Comparison of ENCODE assay signal across 8 cellular contexts in the genomic region with DNA sequence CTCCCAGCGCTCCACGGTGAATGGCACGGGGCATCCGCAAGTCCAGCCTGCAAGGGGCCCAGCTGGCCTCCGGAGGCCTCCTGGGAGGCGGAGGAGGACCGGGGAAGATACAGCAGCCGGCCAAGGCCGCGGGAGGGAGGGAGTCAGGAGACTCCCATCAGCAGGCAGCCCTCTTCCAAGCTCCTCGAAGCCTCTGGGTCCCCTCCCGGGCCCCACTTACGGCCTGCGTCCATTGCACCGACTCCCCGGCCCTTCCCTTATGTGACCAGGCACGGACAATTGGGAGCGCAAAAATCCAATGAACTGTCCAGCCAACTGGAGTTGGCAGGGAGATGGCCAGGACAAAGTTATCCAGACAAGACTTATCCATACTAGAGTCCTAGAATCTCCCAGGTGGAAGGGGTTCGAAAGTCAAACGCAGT. TPM values are rescaled to one million over a fixed set of nuclear protein-coding genes. Genes with fewer than 3 reads are reported as not detected.
DNase-seq lines count a peak whose midpoint lies in the region; ATAC-seq and TF ChIP-seq lines count a peak whose summit lies in the region.

No MANE protein-coding gene starts in this region.

- H2BK12ac ChIP-seq in trophoblast cell (ENCODE audit: low read length), result no peak overlapping the region

- peak overlapping the region; percentile 69 for H2AK5ac ChIP-seq in trophoblast cell (ENCODE audit: low read length)

- H3K4ac ChIP-seq in trophoblast cell (ENCODE audit: low read depth, low read length), result peak overlapping the region; percentile 84

- H3K4me1 ChIP-seq in cardiac muscle cell (ENCODE audit: low read depth) (peaks cover 17% of the 10 kb centered on the region), trophoblast cell (ENCODE audit: control insufficient read depth in 1 of 2, insufficient read depth in 2 of 2, low read length in 2 of 2) (peaks cover 23 to 24% of the 10 kb centered on the region in 2 experiments)

- H3K14ac ChIP-seq in trophoblast cell (ENCODE audit: low read length), result peak overlapping the region; percentile 86

- H2AFZ ChIP-seq in trophoblast cell (ENCODE audit: insufficient read depth, low read length, poor library complexity), result peak overlapping the region; percentile 30

- H3K9ac ChIP-seq in trophoblast cell (ENCODE audit: low read length), result peak overlapping the region; percentile 84

- H3K9me3 ChIP-seq in WERI-Rb-1 (ENCODE audit: severe bottlenecking) (no peaks in the 10 kb centered on the region), cardiac muscle cell (ENCODE audit: low read depth) (no peaks in the 10 kb centered on the region), trophoblast cell (ENCODE audit: insufficient read depth, low read depth, low read length) (no peaks in the 10 kb centered on the region)

- TF ChIP-seq CTCF in GM12875 (IDR thresholded peaks at IDR 0.05; ENCODE audit: borderline replicate concordance, insufficient read depth, low read depth, low read length), result no peak
- no peak for TF ChIP-seq CTCF in WERI-Rb-1 (IDR thresholded peaks at IDR 0.05; ENCODE audit: low read depth, low read length)
- no peak for TF ChIP-seq CTCF in cardiac muscle cell (IDR thresholded peaks at IDR 0.05; ENCODE audit: low read depth, low read length)

- peak overlapping the region; percentile 87 for H3K18ac ChIP-seq in trophoblast cell (ENCODE audit: low read length)

- in situ Hi-C loops in G401 (cut with HindIII; ENCODE audit: low sequenced_read_pairs), result no loop called here

- H3K4me3 ChIP-seq in GM12875 (ENCODE audit: low read depth, low read length), result peak overlapping the region; percentile 56
- peak overlapping the region; percentile 85 for H3K4me3 ChIP-seq in WERI-Rb-1 (ENCODE audit: low read depth, low read length)
- peak overlapping the region; percentile 54 for H3K4me3 ChIP-seq in cardiac muscle cell
- peak overlapping the region; percentile 92 for H3K4me3 ChIP-seq in trophoblast cell (ENCODE audit: low read depth, low read length)

- H3K79me2 ChIP-seq in trophoblast cell (ENCODE audit: control insufficient read depth, insufficient read depth, low read length, poor library complexity), result peaks cover 15% of the 10 kb centered on the region

- H3K23ac ChIP-seq in trophoblast cell (ENCODE audit: low read length), result no peak overlapping the region

- WGBS in trophoblast cell (ENCODE audit: extremely low coverage, insufficient coverage, insufficient read length), result no CpG with 5 or more reads among the region's 20 CpGs

- H2BK120ac ChIP-seq in trophoblast cell (ENCODE audit: insufficient read depth, low read length, poor library complexity), result peak overlapping the region; percentile 56

- H3K27ac ChIP-seq in WERI-Rb-1 (peak overlapping the region; percentile 70), cardiac muscle cell (peak overlapping the region; percentile 81), trophoblast cell (ENCODE audit: low read depth, low read length) (peak overlapping the region; percentile 63)

- H3K4me2 ChIP-seq in trophoblast cell (ENCODE audit: low read length), result peak overlapping the region; percentile 65

- peak overlapping the region; percentile 90 for H4K91ac ChIP-seq in trophoblast cell (ENCODE audit: low read depth, low read length)

- no peak for ATAC-seq in GM18858 (IDR thresholded peaks at IDR 0.05; ENCODE audit: unreplicated experiment)
- ATAC-seq in HG03439 (IDR thresholded peaks at IDR 0.05; ENCODE audit: unreplicated experiment), result no peak

- peak; percentile 45 for DNase-seq in WERI-Rb-1
- peak; percentile 29 to 67 for DNase-seq in cardiac muscle cell (ENCODE audit: low read depth in 1 of 2, low spot score in 1 of 2)
- no peak for DNase-seq in trophoblast cell
- no peak for DNase-seq in G401 (ENCODE audit: low spot score)
- DNase-seq in NCI-H1417 treated with DMSO at 0.1 percent for 48 hours (lab: John Stamatoyannopoulos, UW), result no peak

- peaks cover 26% of the 10 kb centered on the region for H3K36me3 ChIP-seq in WERI-Rb-1
- H3K36me3 ChIP-seq in cardiac muscle cell, result no peaks in the 10 kb centered on the region
- H3K36me3 ChIP-seq in trophoblast cell (ENCODE audit: control insufficient read depth in 1 of 2, insufficient read depth in 2 of 2, low read length in 2 of 2), result peaks cover 34 to 36% of the 10 kb centered on the region in 2 experiments

- peaks cover 15% of the 10 kb centered on the region for H3K79me1 ChIP-seq in trophoblast cell (ENCODE audit: low read length)

- peak overlapping the region; percentile 71 for H4K12ac ChIP-seq in trophoblast cell (ENCODE audit: low read depth, low read length)

- peak overlapping the region; percentile 61 for H2BK5ac ChIP-seq in trophoblast cell (ENCODE audit: low read depth, low read length, poor library complexity)

- peak overlapping the region; percentile 54 for H4K8ac ChIP-seq in trophoblast cell (ENCODE audit: low read depth, low read length)

- H3K27me3 ChIP-seq in WERI-Rb-1 (ENCODE audit: insufficient read depth, low read depth, severe bottlenecking) (no peaks in the 10 kb centered on the region), cardiac muscle cell (no peaks in the 10 kb centered on the region), trophoblast cell (ENCODE audit: insufficient read depth, low read length) (no peaks in the 10 kb centered on the region)

RNA-seq across cellular contexts. Expression of a gene that starts 0.7 kb away (rescaled TPM):
- total RNA-seq in cardiac muscle cell, result 300 and 307 TPM in 2 replicates
- 286 and 326 TPM in 2 replicates for polyA plus RNA-seq in cardiac muscle cell
- polyA plus RNA-seq in trophoblast cell (2013), result 445 and 464 TPM in 2 replicates
- total RNA-seq in G401 (2014; rRNA removed; shearing (Covaris generic)), result 108 and 114 TPM in 2 replicates

RNA-seq across cellular contexts. Expression of a gene that starts 17.2 kb away (rescaled TPM):
- total RNA-seq in cardiac muscle cell, result 9.9 and 21.7 TPM in 2 replicates
- polyA plus RNA-seq in cardiac muscle cell, result 6.8 and 8.1 TPM in 2 replicates
- polyA plus RNA-seq in trophoblast cell (2013), result 32.5 and 37.3 TPM in 2 replicates
- 60.6 and 74.5 TPM in 2 replicates for total RNA-seq in G401 (2014; rRNA removed; shearing (Covaris generic))

Comparison
In these comparisons a context has a peak if more than half of its experiments do, and no peak if none do; other contexts are left out.
1. DNase-seq: peak in WERI-Rb-1 (single experiment) and cardiac muscle cell (2 of 2); none in trophoblast cell (0 of 2), G401 (single experiment) and NCI-H1417 treated with DMSO at 0.1 percent for 48 hours (single experiment).
2. Peak in every context shown above with its lines, with median percentiles within 50 percentile points of each other: H3K4me3 ChIP-seq and H3K27ac ChIP-seq.